ENCODE assay signal across 7 cellular contexts in the genomic region with DNA sequence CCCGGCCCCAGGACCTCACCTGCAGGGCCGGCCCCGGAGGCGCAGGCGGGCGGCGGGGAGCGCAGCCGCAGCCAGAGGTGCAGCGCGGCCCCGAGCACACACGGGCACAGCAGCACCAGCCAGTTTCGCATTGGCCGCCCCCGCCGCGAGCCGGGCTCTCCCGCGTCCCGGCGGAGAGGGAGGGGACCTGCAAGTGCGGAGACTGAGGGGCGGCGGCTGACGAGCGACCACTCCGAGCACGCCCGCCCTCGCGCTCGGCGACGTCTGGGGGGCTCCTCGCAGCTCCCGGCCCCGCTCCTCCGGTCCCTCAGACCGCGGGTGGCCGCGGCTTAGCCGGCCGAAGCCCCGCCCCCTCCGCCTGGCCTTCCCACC. TPM values are rescaled to one million over a fixed set of nuclear protein-coding genes. Genes with fewer than 3 reads are reported as not detected.
DNase-seq lines count a peak whose midpoint lies in the region; ATAC-seq and TF ChIP-seq lines count a peak whose summit lies in the region.

A gene (minus strand): TSS at position 331 of the 372 bp plus-strand sequence. CDS start 200 bp downstream, at position 131.

- H3K4me3 ChIP-seq in PC-3 (ENCODE audit: low read length), result peak within 1 kb of the TSS; percentile 98

- POLR2A ChIA-PET in PC-3 (lab: Charles Lee; ENCODE audit: unreplicated experiment), result interaction anchor here (0.7 kb wide), 1 partner anchor 70 kb away, joined by 3 read pairs; no protein-coding TSS in a partner anchor
- POLR2A ChIA-PET in naive thymus-derived CD8-positive, alpha-beta T cell (lab: Charles Lee), result interaction anchor here (1.0 to 2.6 kb wide), 8 partner anchors 9 to 1131 kb away, joined by 3 to 12 read pairs (median 8); a partner anchor contains a TSS

- peak within 1 kb of the TSS; percentile 93 for H3K4me2 ChIP-seq in PC-3 (ENCODE audit: low read length)

- CTCF ChIA-PET in PC-3 (lab: Charles Lee), result interaction anchor here (1.5 kb wide), 1 partner anchor 280 kb away, joined by 4 read pairs; no protein-coding TSS in a partner anchor

- H3K9me3 ChIP-seq in PC-3 (ENCODE audit: low read length), result no peaks in the 10 kb centered on the region

- peak within 1 kb of the TSS; percentile 95 for H3K4me3 Mint-ChIP-seq in endothelial cell (ENCODE audit: unreplicated experiment)
- peak within 1 kb of the TSS; percentile 93 to 99 (median 96) for H3K4me3 Mint-ChIP-seq in naive thymus-derived CD8-positive, alpha-beta T cell

- peak; percentile 45 for ATAC-seq in GM18868 (IDR thresholded peaks at IDR 0.05; ENCODE audit: unreplicated experiment)
- ATAC-seq in HG02571 (IDR thresholded peaks at IDR 0.05; ENCODE audit: unreplicated experiment), result peak; percentile 42
- peak; percentile 61 for ATAC-seq in PC-3
- peak; percentile 58 to 70 for ATAC-seq in naive thymus-derived CD8-positive, alpha-beta T cell

- H3K27ac ChIP-seq in PC-3 (ENCODE audit: low read length), result peak within 1 kb of the TSS; percentile 98

- BruUV-seq in PC-3 (replicated peaks; lab: Mats Ljungman, UMichigan), result no TSS peak

- no peaks in the 10 kb centered on the region for H3K36me3 ChIP-seq in PC-3 (ENCODE audit: low read depth, low read length)

- no peaks in the 10 kb centered on the region for H3K36me3 Mint-ChIP-seq in endothelial cell (ENCODE audit: low read depth, unreplicated experiment)
- no peaks in the 10 kb centered on the region for H3K36me3 Mint-ChIP-seq in naive thymus-derived CD8-positive, alpha-beta T cell

- H3K27ac Mint-ChIP-seq in endothelial cell (ENCODE audit: unreplicated experiment), result peak within 1 kb of the TSS; percentile 96
- peak within 1 kb of the TSS; percentile 93 to 98 (median 98) for H3K27ac Mint-ChIP-seq in naive thymus-derived CD8-positive, alpha-beta T cell

- H3K9me2 ChIP-seq in PC-3 (replicated peaks; ENCODE audit: low read length), result no peaks in the 10 kb centered on the region

- no peaks in the 10 kb centered on the region for H3K9me3 Mint-ChIP-seq in endothelial cell (ENCODE audit: unreplicated experiment)
- H3K9me3 Mint-ChIP-seq in naive thymus-derived CD8-positive, alpha-beta T cell, result no peaks in the 10 kb centered on the region

- H3F3A ChIP-seq in PC-3 (ENCODE audit: low read length, unreplicated experiment), result no peaks in the 10 kb centered on the region

- H3K79me2 ChIP-seq in PC-3 (ENCODE audit: low read length), result peaks cover 47% of the 10 kb centered on the region

- peaks cover 20% of the 10 kb centered on the region for H3K4me1 ChIP-seq in PC-3 (ENCODE audit: insufficient read depth, low read length)

- peaks cover 7% of the 10 kb centered on the region; the same call in 1 of the 2 replicates for H4K20me1 ChIP-seq in PC-3 (ENCODE audit: low read length)

- TF ChIP-seq CTCF in PC-3 (conservative IDR thresholded peaks at IDR 0.05; ENCODE audit: low read depth, low read length) (no peak), endothelial cell (IDR thresholded peaks at IDR 0.05; ENCODE audit: unreplicated experiment) (no peak)

- DNase-seq in PC-3, result no peak
- DNase-seq in endothelial cell (ENCODE audit: low spot score), result no peak
- DNase-seq in naive thymus-derived CD8-positive, alpha-beta T cell, result no peak
- no peak for DNase-seq in NCI-H774 (lab: John Stamatoyannopoulos, UW)
- DNase-seq in globus pallidus (ENCODE audit: low spot score), result no peak

- peaks cover 4% of the 10 kb centered on the region for H3K27me3 Mint-ChIP-seq in endothelial cell (ENCODE audit: unreplicated experiment)
- H3K27me3 Mint-ChIP-seq in naive thymus-derived CD8-positive, alpha-beta T cell, result peaks cover 0 to 2% (median 0%) of the 10 kb centered on the region in 5 donors

- H2AFZ ChIP-seq in PC-3 (ENCODE audit: low read length), result peak within 1 kb of the TSS; percentile 93

- intact Hi-C loops in PC-3 (cut with micrococcal nuclease), result loop anchor here (2.0 to 5.0 kb wide), 2 partner anchors 37 to 467 kb away; no protein-coding TSS in a partner anchor

- H3K9ac ChIP-seq in PC-3 (ENCODE audit: low read length), result peak within 1 kb of the TSS; percentile 99

- peaks cover 15% of the 10 kb centered on the region for H3K4me1 Mint-ChIP-seq in endothelial cell (ENCODE audit: unreplicated experiment)
- peaks cover 14 to 28% (median 20%) of the 10 kb centered on the region in 4 donors for H3K4me1 Mint-ChIP-seq in naive thymus-derived CD8-positive, alpha-beta T cell

- H3K27me3 ChIP-seq in PC-3 (ENCODE audit: low read length), result no peaks in the 10 kb centered on the region

RNA-seq across cellular contexts. Expression of the gene that starts here (rescaled TPM):
- total RNA-seq in PC-3 (2014; rRNA removed) (26.4 and 27.3 TPM in 2 replicates), endothelial cell (ENCODE audit: unreplicated experiment) (15.9 TPM)
- total RNA-seq in naive thymus-derived CD8-positive, alpha-beta T cell, result 1 to 10 TPM; 7.7 to 9.5 TPM
- polyA plus RNA-seq in naive thymus-derived CD8-positive, alpha-beta T cell, result 1 to 10 TPM; 3.3 to 4.3 (median 3.8) TPM
